In the genomic region with DNA sequence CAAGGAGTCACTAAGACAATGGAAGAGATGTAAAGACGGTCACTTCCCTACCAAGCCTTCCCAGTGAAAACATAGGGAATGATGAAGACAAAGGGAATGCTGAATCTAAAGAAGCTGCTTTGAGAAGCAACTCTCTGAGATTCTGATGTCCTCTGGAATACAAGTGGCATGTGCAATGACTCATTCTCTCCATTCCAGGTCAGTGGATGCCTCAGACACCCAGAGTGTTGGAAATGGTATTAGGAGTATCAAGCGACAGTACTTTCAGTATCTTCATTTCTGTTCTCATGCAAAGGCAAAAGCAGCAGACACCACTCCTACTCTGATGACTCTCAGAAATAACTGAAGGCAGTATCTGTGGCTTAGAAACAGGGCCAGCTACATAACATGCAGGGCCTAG, we compare ENCODE assay signal across 14 cellular contexts.
DNase-seq lines count a peak whose midpoint lies in the region; ATAC-seq and TF ChIP-seq lines count a peak whose summit lies in the region.
"Had no signal": no experiment of that assay in that cellular context is flagged by ENCODE, and none has a peak within 500 bp of the region (broad histone marks: within the 10 kb centered on the region; RNA-seq: fewer than 3 reads in every experiment).

No MANE protein-coding gene starts in this region.

- no peaks in the 10 kb centered on the region for H3K27me3 Mint-ChIP-seq in type B pancreatic cell

- H3K27me3 ChIP-seq in lower lobe of right lung (ENCODE audit: low read depth): no peaks in the 10 kb centered on the region
- H3K27me3 ChIP-seq: BLaER1 had no signal

- no peak overlapping the region for H3K4me3 ChIP-seq in choroid plexus epithelial cell (ENCODE audit: low read depth, low read length)
- H3K4me3 ChIP-seq in lower lobe of right lung: no peak overlapping the region
- H3K4me3 ChIP-seq: BLaER1 had no signal

- H3K27ac ChIP-seq in lower lobe of right lung: no peak overlapping the region
- H3K27ac ChIP-seq: BLaER1 had no signal

- H3K4me1 Mint-ChIP-seq in type B pancreatic cell (ENCODE audit: unreplicated experiment): no peaks in the 10 kb centered on the region

- intact Hi-C loops in lower lobe of right lung (cut with DNase I): no loop called here

- H3K27ac Mint-ChIP-seq in type B pancreatic cell: no peak overlapping the region

- DNase-seq in EL: peak; percentile 0
- DNase-seq in LHCN-M2 (ENCODE audit: low read depth): peak; percentile 51
- DNase-seq in choroid plexus epithelial cell (ENCODE audit: low read depth): peak; percentile 70
- peak; percentile 7 for DNase-seq in left kidney (ENCODE audit: low read depth, low spot score)
- DNase-seq in lower lobe of right lung: no peak
- no peak for DNase-seq in type B pancreatic cell (ENCODE audit: extremely low spot score, unreplicated experiment)
- no peak for DNase-seq in GM13977 (ENCODE audit: low spot score)
- no peak for DNase-seq in AG08396 (ENCODE audit: low spot score)
- DNase-seq: activated naive CD4-positive, alpha-beta T cell; NCI-H1092; SHP77; small intestine; substantia nigra had no signal

- no peak for ATAC-seq in lower lobe of right lung

- in situ Hi-C loops in GM13977 (cut with MboI; ENCODE audit: low pct_unique_long_range_greater_than_20kb, low sequenced_read_pairs, unreplicated experiment): no loop called here

- no peaks in the 10 kb centered on the region for H3K36me3 Mint-ChIP-seq in type B pancreatic cell

- no peak overlapping the region for H3K4me3 Mint-ChIP-seq in type B pancreatic cell

- TF ChIP-seq CTCF in choroid plexus epithelial cell (conservative IDR thresholded peaks at IDR 0.05; ENCODE audit: low read depth, low read length): no peak
- TF ChIP-seq CTCF in lower lobe of right lung (IDR thresholded peaks at IDR 0.05): no peak
- no peak for TF ChIP-seq CTCF in type B pancreatic cell (conservative IDR thresholded peaks at IDR 0.05)
- no peak for TF ChIP-seq CTCF in GM13977 (IDR thresholded peaks at IDR 0.05; ENCODE audit: extremely low read depth, insufficient read depth, missing control alignments)

- no peaks in the 10 kb centered on the region for H3K4me1 ChIP-seq in lower lobe of right lung
- H3K4me1 ChIP-seq: BLaER1 had no signal

- no peaks in the 10 kb centered on the region for H3K9me3 Mint-ChIP-seq in type B pancreatic cell

- H3K9me3 ChIP-seq in lower lobe of right lung: no peaks in the 10 kb centered on the region
- H3K9me3 ChIP-seq: BLaER1 had no signal

- no peaks in the 10 kb centered on the region for H3K36me3 ChIP-seq in lower lobe of right lung
- H3K36me3 ChIP-seq: BLaER1 had no signal

Comparison
In these comparisons a context has a peak if more than half of its experiments do, and no peak if none do; other contexts are left out.
1. DNase-seq: peak in EL (single experiment), LHCN-M2 (single experiment), choroid plexus epithelial cell (single experiment) and left kidney (single experiment); none in lower lobe of right lung (single experiment), type B pancreatic cell (single experiment), GM13977 (single experiment) and AG08396 (single experiment).